ENCODE assay signal across 10 cellular contexts in the genomic region with DNA sequence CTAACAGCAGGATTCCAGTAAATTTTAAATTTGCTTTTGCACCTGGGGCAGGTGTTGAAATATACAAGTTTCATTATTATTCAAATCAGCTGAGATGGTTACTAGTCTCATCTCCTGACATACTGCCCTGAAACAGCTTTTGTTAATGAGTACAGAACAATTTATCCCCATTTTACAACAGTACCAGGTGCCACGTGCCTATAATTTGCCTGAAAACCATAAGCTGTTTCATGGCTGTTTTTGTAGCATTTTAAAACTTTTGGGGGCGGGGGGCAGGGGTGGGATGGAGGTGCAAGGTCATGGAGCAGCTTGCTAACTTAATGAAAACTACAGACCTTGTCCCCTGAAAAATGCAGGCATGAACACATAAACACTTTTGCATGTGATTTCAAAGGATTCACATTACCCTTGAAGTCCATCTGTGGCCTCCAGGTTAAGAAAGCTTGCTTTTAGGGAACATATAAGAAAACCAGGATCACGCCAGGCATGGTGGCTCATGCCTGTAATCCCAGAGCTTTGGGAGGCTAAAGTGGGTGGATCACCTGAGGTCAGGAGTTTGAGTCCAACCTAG. TPM values are rescaled to one million over a fixed set of nuclear protein-coding genes. Genes with fewer than 3 reads are reported as not detected.
DNase-seq lines count a peak whose midpoint lies in the region; ATAC-seq and TF ChIP-seq lines count a peak whose summit lies in the region.
"Had no signal": no experiment of that assay in that cellular context is flagged by ENCODE, and none has a peak within 500 bp of the region (broad histone marks: within the 10 kb centered on the region; RNA-seq: fewer than 3 reads in every experiment).

No MANE protein-coding gene starts in this region.

- peak; percentile 40 to 41 for ATAC-seq in activated CD4-positive, CD25-positive, alpha-beta regulatory T cell treated with anti-CD3 and anti-CD28 coated beads, Interleukin-2, amount 50 U/mL, for 24 hours
- peak; percentile 57 for ATAC-seq in GM21825 (IDR thresholded peaks at IDR 0.05; ENCODE audit: unreplicated experiment)
- peak; percentile 52 for ATAC-seq in HG03432 (IDR thresholded peaks at IDR 0.05; ENCODE audit: unreplicated experiment)
- ATAC-seq: A549 had no signal

- no peaks in the 10 kb centered on the region for H3K9me3 Mint-ChIP-seq in immature natural killer cell

- peaks cover 0 to 8% (median 7%) of the 10 kb centered on the region in 3 donors for H3K36me3 Mint-ChIP-seq in immature natural killer cell

- no peak overlapping the region for H3K4me3 ChIP-seq in esophagus squamous epithelium
- H3K4me3 ChIP-seq: A549 had no signal

- DNase-seq in activated CD4-positive, CD25-positive, alpha-beta regulatory T cell (lab: John Stamatoyannopoulos, UW): no peak
- DNase-seq in immature natural killer cell (no peak), T-helper 9 cell (no peak), esophagus squamous epithelium (lab: John Stamatoyannopoulos, UW) (no peak), NCI-H2171 treated with DMSO at 0.1 percent for 48 hours (lab: John Stamatoyannopoulos, UW) (no peak)

- H3K27me3 Mint-ChIP-seq in immature natural killer cell (ENCODE audit: low read depth in 3 of 3): no peaks in the 10 kb centered on the region

- peak overlapping the region in 3 of 5 donors; percentile 35 to 53 (median 46) for H3K4me3 Mint-ChIP-seq in immature natural killer cell

- H3K36me3 ChIP-seq in esophagus squamous epithelium: no peaks in the 10 kb centered on the region

- WGBS in esophagus squamous epithelium, 2 donors: 29 to 71% methylated on average over 1 to 3 of the region's 3 CpGs

- no peaks in the 10 kb centered on the region for H3K9me3 ChIP-seq in esophagus squamous epithelium
- H3K9me3 ChIP-seq: A549 had no signal

- peak overlapping the region; percentile 66 to 90 (median 84) for H3K27ac Mint-ChIP-seq in immature natural killer cell

- no peak for TF ChIP-seq CTCF in esophagus squamous epithelium (IDR thresholded peaks at IDR 0.05)

- H3K4me1 ChIP-seq in esophagus squamous epithelium: no peaks in the 10 kb centered on the region

- H3K4me1 Mint-ChIP-seq in immature natural killer cell: peaks cover 57 to 86% of the 10 kb centered on the region in 2 donors

- intact Hi-C loops in esophagus squamous epithelium (cut with DNase I): no loop called here

- no peaks in the 10 kb centered on the region for H3K27me3 ChIP-seq in esophagus squamous epithelium

- H3K27ac ChIP-seq in esophagus squamous epithelium: no peak overlapping the region
- H3K27ac ChIP-seq: A549 had no signal

- TF ChIP-seq POLR2A in esophagus squamous epithelium (IDR thresholded peaks at IDR 0.05): no peak

RNA-seq across cellular contexts. Expression of gene TIMD4, which starts 42.1 kb away (rescaled TPM):
- polyA plus RNA-seq in immature natural killer cell: under 1 TPM in 1 of 3 donors, not detected in 2; 0.43 TPM
- not detected for total RNA-seq in esophagus squamous epithelium
- total RNA-seq: HT1080 had no signal
